Comparison of ENCODE assay signal across 10 cellular contexts in the genomic region with DNA sequence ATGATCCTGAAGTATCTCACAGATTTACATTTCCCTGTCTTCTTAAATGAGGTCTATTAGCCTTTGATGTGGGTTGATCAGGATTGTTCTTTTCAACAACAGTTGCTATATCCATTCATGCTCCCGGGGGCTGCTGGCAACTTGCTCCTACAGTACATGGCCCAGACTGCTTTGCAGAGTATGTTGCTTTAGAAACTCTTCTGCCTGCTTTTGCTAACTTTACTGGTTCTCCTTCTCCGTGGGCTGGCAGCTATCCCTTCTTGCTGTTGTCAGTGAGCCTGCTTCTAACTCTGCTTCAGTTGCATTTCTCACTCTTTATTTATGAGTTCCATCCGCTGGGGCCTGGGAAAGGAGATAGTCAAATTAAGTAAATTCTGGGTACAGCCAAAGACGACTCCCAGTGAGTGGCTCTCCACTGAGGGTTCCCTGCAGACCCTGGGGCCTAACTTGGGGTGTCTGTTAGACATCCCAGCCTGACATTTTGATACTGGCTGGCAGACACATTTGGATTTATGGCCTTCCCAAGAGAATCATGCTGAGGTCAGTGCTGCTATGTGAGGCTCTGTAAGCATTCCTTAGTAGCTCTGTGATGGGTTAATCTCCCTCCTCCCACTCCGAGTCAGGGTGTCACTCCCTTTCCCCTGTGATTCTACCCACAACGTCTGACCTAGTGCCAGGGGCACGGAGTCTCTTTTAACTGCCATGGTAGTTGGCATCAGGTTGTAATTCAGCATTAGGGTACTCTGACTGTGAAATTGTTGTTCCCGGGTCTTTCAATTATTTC.
A peak's percentile ranks its signal among the peaks of the same experiment; 100 is the strongest.
DNase-seq lines count a peak whose midpoint lies in the region; ATAC-seq, FAIRE-seq and TF ChIP-seq lines count a peak whose summit lies in the region.
"Had no signal": no experiment of that assay in that cellular context is flagged by ENCODE, and none has a peak within 500 bp of the region (broad histone marks: within the 10 kb centered on the region; RNA-seq: fewer than 3 reads in every experiment).

No MANE protein-coding gene starts in this region.

- H2AFZ ChIP-seq in HCT116 (ENCODE audit: low read depth, low read length, poor library complexity, severe bottlenecking) (no peak overlapping the region), K562 (ENCODE audit: low read depth, low read length) (peak overlapping the region; percentile 17; the same call in 1 of the 2 replicates)

- H3K79me2 ChIP-seq in HCT116 (ENCODE audit: insufficient read depth, low read length) = peaks cover 11% of the 10 kb centered on the region; the same call in 1 of the 2 replicates
- peaks cover 29% of the 10 kb centered on the region; the same call in 2 of the 3 replicates for H3K79me2 ChIP-seq in K562 (ENCODE audit: control insufficient read depth, insufficient read depth, low read length)

- FAIRE-seq in K562 (lab: Jason Lieb, UNC) = peak; percentile 11

- no peaks in the 10 kb centered on the region for H3K9me2 ChIP-seq in HCT116 (ENCODE audit: insufficient read depth)

- TF ChIP-seq RAD21 in HCT116 (IDR thresholded peaks at IDR 0.05; ENCODE audit: low read depth) = no peak
- TF ChIP-seq RAD21 in K562 (CRISPR knock-in tag; conservative IDR thresholded peaks at IDR 0.05 in 1 of 2, IDR thresholded peaks at IDR 0.05 in 1 of 2) = no peak

- CTCF ChIA-PET in HCT116 (lab: Charles Lee) (interaction anchor here (0.8 kb wide), 1 partner anchor 28 kb away, joined by 3 read pairs; no protein-coding TSS in a partner anchor), K562 (lab: Yijun Ruan, JAX; ENCODE audit: low intra/inter-chr PET ratio) (no interaction called here)

- TF ChIP-seq CTCF in HCT116 (IDR thresholded peaks at IDR 0.05 in 2 of 3, conservative IDR thresholded peaks at IDR 0.05 in 1 of 3; ENCODE audit: borderline replicate concordance in 1 of 3, insufficient read depth in 1 of 3, low read depth in 2 of 3, low read length in 2 of 3) (no peak), K562 (IDR thresholded peaks at IDR 0.05 in 2 of 3, conservative IDR thresholded peaks at IDR 0.05 in 1 of 3; ENCODE audit: insufficient read depth in 2 of 3, low read depth in 1 of 3, low read length in 3 of 3) (no peak), stomach (IDR thresholded peaks at IDR 0.05) (no peak), GM20000 (IDR thresholded peaks at IDR 0.05; ENCODE audit: extremely low read depth, missing control alignments) (no peak)

- H3K27ac ChIP-seq in HCT116 (ENCODE audit: low read depth, low read length) = peak overlapping the region; percentile 69
- peak overlapping the region; percentile 59; the same call in 2 of the 3 replicates for H3K27ac ChIP-seq in K562 (ENCODE audit: extremely low read depth, low read depth, low read length)
- H3K27ac ChIP-seq in stomach = peak overlapping the region in 4 of 5 donors; percentile 62 to 82 (median 78)

- POLR2A ChIA-PET in HCT116 (lab: Charles Lee) (interaction anchor here (1.2 kb wide), 1 partner anchor 13 kb away, joined by 3 read pairs; no protein-coding TSS in a partner anchor), K562 (lab: Yijun Ruan, JAX) (interaction anchor here (0.6 kb wide), 1 partner anchor 18 kb away, joined by 3 read pairs; no protein-coding TSS in a partner anchor)

- H3K4me3 ChIP-seq in HCT116 (replicated peaks in 1 of 2; ENCODE audit: low read depth in 1 of 2, low read length in 2 of 2) (peak overlapping the region; percentile 5 to 41; a peak in 3 of 4 replicates), K562 (no peak overlapping the region), stomach (no peak overlapping the region)

- H3K36me3 ChIP-seq in HCT116 (ENCODE audit: control insufficient read depth in 1 of 2, insufficient read depth in 2 of 2, low read length in 2 of 2) (no peaks in the 10 kb centered on the region), K562 (ENCODE audit: control insufficient read depth, insufficient read depth, low read length) (no peaks in the 10 kb centered on the region), stomach (no peaks in the 10 kb centered on the region)

- TF ChIP-seq POLR2A in HCT116 (IDR thresholded peaks at IDR 0.05; ENCODE audit: borderline replicate concordance, extremely low read depth, insufficient read depth, insufficient read length) (no peak), K562 (conservative IDR thresholded peaks at IDR 0.05) (no peak), stomach (IDR thresholded peaks at IDR 0.05) (no peak)

- H3K27me3 ChIP-seq in HCT116 (ENCODE audit: insufficient read depth, low read length) (no peaks in the 10 kb centered on the region), K562 (ENCODE audit: control insufficient read depth in 2 of 2, insufficient read depth in 2 of 2, low read length in 2 of 2) (no peaks in the 10 kb centered on the region), stomach (no peaks in the 10 kb centered on the region)

- H3K4me2 ChIP-seq in HCT116 (ENCODE audit: low read length) (peak overlapping the region; percentile 79), K562 (ENCODE audit: insufficient read depth, low read length) (peak overlapping the region; percentile 39)

- 20% methylated on average over 8 of the region's 8 CpGs for WGBS in K562 (ENCODE audit: insufficient coverage, low coverage, missing lambda C conversion rate)
- 24 to 56% (median 47%) methylated on average over 8 of the region's 8 CpGs for WGBS in stomach, 5 donors

- no peaks in the 10 kb centered on the region for H4K20me1 ChIP-seq in HCT116 (ENCODE audit: insufficient read depth)
- H4K20me1 ChIP-seq in K562 (replicated peaks; ENCODE audit: control insufficient read depth, insufficient read depth, low read length) = no peaks in the 10 kb centered on the region

- H3K4me1 ChIP-seq in HCT116 (ENCODE audit: control insufficient read depth in 1 of 2, insufficient read depth in 2 of 2, low read length in 2 of 2) (peaks cover 65 to 66% of the 10 kb centered on the region in 2 experiments), K562 (replicated peaks in 1 of 2; ENCODE audit: control insufficient read depth in 2 of 2, insufficient read depth in 2 of 2, low read length in 2 of 2) (peaks cover 15 to 57% of the 10 kb centered on the region in 2 experiments; a peak in 4 of 5 replicates), stomach (peaks cover 28 to 76% (median 59%) of the 10 kb centered on the region in 4 donors)

- ATAC-seq in HCT116 (peak; percentile 45), K562 (0 out of 3 replicates have a peak, but pooled peaks have one; percentile 6), GM18498 (IDR thresholded peaks at IDR 0.05; ENCODE audit: unreplicated experiment) (no peak)
- ATAC-seq: T-cell had no signal

- RAD21 ChIA-PET in HCT116 (lab: Charles Lee; ENCODE audit: low non-redundant PET in 1 of 2, low total read pairs in 2 of 2, uncharacterized antibody in 2 of 2, unreplicated experiment in 2 of 2) = no interaction called here

- H3K9ac ChIP-seq in HCT116 (ENCODE audit: low read length) (peak overlapping the region; percentile 60), K562 (ENCODE audit: insufficient read depth in 1 of 2, low read depth in 2 of 2, low read length in 2 of 2) (no peak overlapping the region; a peak in 1 of 4 replicates)

- H3K9me1 ChIP-seq in K562 (ENCODE audit: control insufficient read depth, insufficient read depth, low read length) = no peaks in the 10 kb centered on the region

- in situ Hi-C loops in K562 (cut with MboI) = no loop called here

- H3K9me3 ChIP-seq in HCT116 (ENCODE audit: control insufficient read depth in 1 of 2, insufficient read depth in 1 of 2, low read depth in 1 of 2, low read length in 2 of 2) (no peaks in the 10 kb centered on the region), K562 (replicated peaks; ENCODE audit: control insufficient read depth, insufficient read depth, low read depth, low read length) (no peaks in the 10 kb centered on the region), stomach (no peaks in the 10 kb centered on the region)

- intact Hi-C loops in HCT116 (cut with micrococcal nuclease) = no loop called here
- intact Hi-C loops in K562 (cut with micrococcal nuclease) = no loop called here
- intact Hi-C loops in stomach (cut with DNase I; ENCODE audit: low total_unique reads) = no loop called here

- DNase-seq in HCT116 (ENCODE audit: low read depth, low spot score) (no peak), K562 (ENCODE audit: extremely low read depth in 1 of 4, low spot score in 3 of 4) (peak in 1 of 4 experiments; percentile 34), iris pigment epithelial cell (ENCODE audit: low read depth) (peak; percentile 49), stomach (no peak), GM20000 (ENCODE audit: low spot score) (no peak), HPDE6-E6E7 (ENCODE audit: extremely low spot score) (no peak), epidermal melanocyte (ENCODE audit: insufficient read length, low spot score) (no peak)
- DNase-seq: activated effector memory CD4-positive, alpha-beta T cell treated with anti-CD3 and anti-CD28 coated beads, Interleukin-2, amount 50 U/mL, for 16 hours; T-cell had no signal

- TF ChIP-seq EP300 in K562 (IDR thresholded peaks at IDR 0.05; ENCODE audit: low read length) = no peak
- TF ChIP-seq EP300 in stomach (IDR thresholded peaks at IDR 0.05) = no peak

- TSS peak; percentile 71 for BruUV-seq in HCT116 (replicated peaks; lab: Mats Ljungman, UMichigan)
- BruUV-seq in K562 (replicated peaks; lab: Mats Ljungman, UMichigan) = no TSS peak

TF ChIP-seq in HCT116, 20 proteins besides CTCF, POLR2A, EP300 and RAD21 (continues in another document):
- TF ChIP-seq CEBPB (IDR thresholded peaks at IDR 0.05; ENCODE audit: low read depth) (no peak; the same call in 1 of the 2 replicates), SIN3A (IDR thresholded peaks at IDR 0.05; ENCODE audit: low read depth) (no peak), ZFX (IDR thresholded peaks at IDR 0.05) (0 out of 2 replicates have a peak, but pooled peaks have one; percentile 14), CBX3 (IDR thresholded peaks at IDR 0.05; ENCODE audit: low read depth) (peak; percentile 6), YY1 (IDR thresholded peaks at IDR 0.05; ENCODE audit: extremely low read depth, insufficient replicate concordance, low read depth, low read length) (no peak)
- TF ChIP-seq, protein P1, sequence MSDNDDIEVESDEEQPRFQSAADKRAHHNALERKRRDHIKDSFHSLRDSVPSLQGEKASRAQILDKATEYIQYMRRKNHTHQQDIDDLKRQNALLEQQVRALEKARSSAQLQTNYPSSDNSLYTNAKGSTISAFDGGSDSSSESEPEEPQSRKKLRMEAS (IDR thresholded peaks at IDR 0.05) = peak; percentile 18; the same call in 1 of the 2 replicates

TF ChIP-seq in K562, 482 proteins besides CTCF, POLR2A, EP300 and RAD21 (continues in another document):
- TF ChIP-seq ZNF263 (CRISPR knock-in tag; IDR thresholded peaks at IDR 0.05; ENCODE audit: borderline replicate concordance) (peak; percentile 66; the same call in 1 of the 2 replicates), ZNF212 (CRISPR knock-in tag; IDR thresholded peaks at IDR 0.05) (no peak)
- TF ChIP-seq, protein P2, sequence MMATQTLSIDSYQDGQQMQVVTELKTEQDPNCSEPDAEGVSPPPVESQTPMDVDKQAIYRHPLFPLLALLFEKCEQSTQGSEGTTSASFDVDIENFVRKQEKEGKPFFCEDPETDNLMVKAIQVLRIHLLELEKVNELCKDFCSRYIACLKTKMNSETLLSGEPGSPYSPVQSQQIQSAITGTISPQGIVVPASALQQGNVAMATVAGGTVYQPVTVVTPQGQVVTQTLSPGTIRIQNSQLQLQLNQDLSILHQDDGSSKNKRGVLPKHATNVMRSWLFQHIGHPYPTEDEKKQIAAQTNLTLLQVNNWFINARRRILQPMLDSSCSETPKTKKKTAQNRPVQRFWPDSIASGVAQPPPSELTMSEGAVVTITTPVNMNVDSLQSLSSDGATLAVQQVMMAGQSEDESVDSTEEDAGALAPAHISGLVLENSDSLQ (IDR thresholded peaks at IDR 0.05) = peak; percentile 53

Comparison
In these comparisons a context has a peak if more than half of its experiments do, and no peak if none do; other contexts are left out.
1. H3K4me3 ChIP-seq: peak in HCT116 (2 of 2); none in K562 (single experiment) and stomach (0 of 4).
2. Peak in every context shown above with its lines, with median percentiles within 50 percentile points of each other: H3K27ac ChIP-seq.